Comparison of ENCODE assay signal across 18 cellular contexts in genomic region chr9:106179181-106179580, GRCh38.
"Had no signal": no experiment of that assay in that cellular context is flagged by ENCODE, and none has a peak within 500 bp of the region (broad histone marks: within the 10 kb centered on the region; RNA-seq: fewer than 3 reads in every experiment).

No MANE protein-coding gene starts in this region.

- ATAC-seq: esophagus mucosa; heart left ventricle; left cardiac atrium; naive thymus-derived CD4-positive, alpha-beta T cell; stimulated activated naive B cell treated with anti-CD40 and anti-IgM and Interleukin-4, amounts not matched to agents 10 μg/mL and 1 μg/mL and 100 μg/mL, for 72 hours had no signal

- DNase-seq: effector memory CD4-positive, alpha-beta T cell; heart left ventricle; hypothalamus; left cardiac atrium; mesendoderm; naive thymus-derived CD4-positive, alpha-beta T cell; posterior cingulate gyrus; sigmoid colon; stimulated activated CD4-positive, alpha-beta T cell treated with anti-CD3 and anti-CD28 coated beads, Interleukin-2, amount 100 ng/mL, for 24 hours; stimulated activated CD4-positive, alpha-beta T cell treated with anti-CD3 and anti-CD28 coated beads, Interleukin-4, amount 100 ng/mL, for 4 hours; stimulated activated naive B cell treated with anti-CD40 and anti-IgM and Interleukin-4, amounts not matched to agents 10 μg/mL and 1 μg/mL and 100 μg/mL, for 72 hours; stomach; substantia nigra had no signal

- H3K27ac ChIP-seq: heart left ventricle, right atrium auricular region, sigmoid colon, skin epidermis, stomach, thoracic aorta had no signal

- H3K4me1 Mint-ChIP-seq: naive thymus-derived CD4-positive, alpha-beta T cell; stimulated activated naive B cell treated with anti-CD40 and anti-IgM and Interleukin-4, amounts not matched to agents 10 μg/mL and 1 μg/mL and 100 μg/mL, for 72 hours had no signal

- H3K27me3 ChIP-seq: heart left ventricle, right atrium auricular region, sigmoid colon, stomach had no signal

- H3K9me3 ChIP-seq: heart left ventricle, right atrium auricular region, sigmoid colon, stomach, thoracic aorta had no signal

- H3K36me3 ChIP-seq: heart left ventricle, right atrium auricular region, sigmoid colon, stomach, thoracic aorta had no signal

- H3K4me3 Mint-ChIP-seq: naive thymus-derived CD4-positive, alpha-beta T cell; stimulated activated naive B cell treated with anti-CD40 and anti-IgM and Interleukin-4, amounts not matched to agents 10 μg/mL and 1 μg/mL and 100 μg/mL, for 72 hours; type B pancreatic cell had no signal

- H3K4me1 ChIP-seq: heart left ventricle, right atrium auricular region, sigmoid colon, stomach had no signal

- H3K27ac Mint-ChIP-seq: naive thymus-derived CD4-positive, alpha-beta T cell; stimulated activated naive B cell treated with anti-CD40 and anti-IgM and Interleukin-4, amounts not matched to agents 10 μg/mL and 1 μg/mL and 100 μg/mL, for 72 hours; type B pancreatic cell had no signal

- H3K27me3 Mint-ChIP-seq: naive thymus-derived CD4-positive, alpha-beta T cell; stimulated activated naive B cell treated with anti-CD40 and anti-IgM and Interleukin-4, amounts not matched to agents 10 μg/mL and 1 μg/mL and 100 μg/mL, for 72 hours; type B pancreatic cell had no signal

- H3K4me3 ChIP-seq: heart left ventricle, right atrium auricular region, sigmoid colon, skin epidermis, stomach, thoracic aorta had no signal

- H3K9me3 Mint-ChIP-seq: stimulated activated naive B cell treated with anti-CD40 and anti-IgM and Interleukin-4, amounts not matched to agents 10 μg/mL and 1 μg/mL and 100 μg/mL, for 72 hours; type B pancreatic cell had no signal

- H3K36me3 Mint-ChIP-seq: naive thymus-derived CD4-positive, alpha-beta T cell; stimulated activated naive B cell treated with anti-CD40 and anti-IgM and Interleukin-4, amounts not matched to agents 10 μg/mL and 1 μg/mL and 100 μg/mL, for 72 hours; type B pancreatic cell had no signal
